8 cellular contexts compared by ENCODE assay signal in the genomic region with DNA sequence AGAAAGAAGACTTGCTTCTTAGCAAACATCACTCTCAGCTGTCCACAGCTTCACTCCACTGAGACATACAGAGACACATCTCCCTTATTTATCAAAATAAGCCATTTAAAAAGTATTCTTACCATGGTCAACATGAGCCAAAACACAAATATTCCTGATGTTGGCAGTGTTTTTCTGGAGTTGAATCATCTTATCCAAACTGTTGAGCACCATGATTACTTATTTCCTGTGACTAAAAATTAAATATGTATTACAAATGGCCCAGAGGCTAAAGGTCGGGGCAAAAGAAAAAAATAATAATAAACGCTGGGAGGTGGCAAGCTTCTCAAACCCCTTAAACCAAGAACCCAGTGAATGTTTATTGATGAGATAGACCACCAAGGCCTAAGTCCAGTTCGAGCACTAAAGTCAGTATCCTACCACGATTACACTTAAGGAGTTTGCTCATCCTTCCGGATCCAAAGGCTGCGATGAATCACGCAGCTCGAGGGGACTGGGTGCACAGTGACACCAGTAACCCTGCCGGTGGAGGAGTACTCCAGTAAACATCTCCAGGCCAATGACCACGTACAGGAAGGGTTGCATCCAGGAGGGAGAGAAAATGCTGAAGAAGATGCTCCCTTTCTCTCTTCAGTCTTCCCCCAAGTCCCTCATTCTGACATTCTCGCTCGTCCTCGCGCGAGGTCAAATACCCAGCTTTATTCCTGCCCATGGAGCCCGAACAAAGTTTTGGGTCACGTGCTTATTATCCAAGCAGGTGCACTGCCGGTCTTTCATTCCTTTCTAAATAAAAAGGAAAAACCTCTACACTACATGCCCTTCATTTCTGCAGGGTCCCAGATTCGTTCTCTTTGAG. TPM values are rescaled to one million over a fixed set of nuclear protein-coding genes. Genes with fewer than 3 reads are reported as not detected.
DNase-seq lines count a peak whose midpoint lies in the region; ATAC-seq and TF ChIP-seq lines count a peak whose summit lies in the region.
"Not testable (repeated sequence)": the region's sequence is repeated elsewhere in the genome, so short reads cannot be mapped to it uniquely, and the experiment has no call there.

No MANE protein-coding gene starts in this region.

- TF ChIP-seq CTCF in PC-3 (conservative IDR thresholded peaks at IDR 0.05; ENCODE audit: low read depth, low read length); fibroblast of lung (conservative IDR thresholded peaks at IDR 0.05 in 1 of 2, IDR thresholded peaks at IDR 0.05 in 1 of 2; ENCODE audit: low read depth in 1 of 2, low read length in 2 of 2): not testable (repeated sequence)

- not testable (repeated sequence) for H3K9me3 Mint-ChIP-seq in stimulated activated effector memory CD8-positive, alpha-beta T cell treated with anti-CD3 and anti-CD28 coated beads, Interleukin-12 subunit alpha, Interleukin-12 subunit beta, amount 100 ng/mL, for 72 hours

- CTCF ChIA-PET in PC-3 (lab: Charles Lee) = not testable (repeated sequence)

- H3K27me3 ChIP-seq in PC-3 (ENCODE audit: low read length); fibroblast of lung (ENCODE audit: control insufficient read depth, insufficient read depth, low read length); mucosa of stomach (ENCODE audit: control insufficient read depth, insufficient read depth, low read length): not testable (repeated sequence)

- peak overlapping the region; percentile 92 for H3K27ac Mint-ChIP-seq in stimulated activated effector memory CD8-positive, alpha-beta T cell treated with anti-CD3 and anti-CD28 coated beads, Interleukin-12 subunit alpha, Interleukin-12 subunit beta, amount 100 ng/mL, for 72 hours

- H3K9me2 ChIP-seq in PC-3 (replicated peaks; ENCODE audit: low read length) = not testable (repeated sequence)

- H3K9ac ChIP-seq in PC-3 (ENCODE audit: low read length) (peak overlapping the region; percentile 78), fibroblast of lung (ENCODE audit: insufficient read depth, low read length) (peak overlapping the region; percentile 77), mucosa of stomach (ENCODE audit: low read length) (peak overlapping the region; percentile 72)

- H3K79me2 ChIP-seq in PC-3 (ENCODE audit: low read length) (peaks cover 28% of the 10 kb centered on the region), fibroblast of lung (ENCODE audit: control insufficient read depth, insufficient read depth, low read length) (peaks cover 11% of the 10 kb centered on the region)

- ATAC-seq in GM21529 (IDR thresholded peaks at IDR 0.05; ENCODE audit: unreplicated experiment) (peak; percentile 23), HG03460 (IDR thresholded peaks at IDR 0.05; ENCODE audit: unreplicated experiment) (peak; percentile 24), PC-3 (peak; percentile 73)
- ATAC-seq in stimulated activated effector memory CD8-positive, alpha-beta T cell treated with anti-CD3 and anti-CD28 coated beads, Interleukin-12 subunit alpha, Interleukin-12 subunit beta, amount 100 ng/mL, for 72 hours = peak; percentile 74

- H4K20me1 ChIP-seq in PC-3 (ENCODE audit: low read length) = peaks cover 18% of the 10 kb centered on the region
- H4K20me1 ChIP-seq in fibroblast of lung (ENCODE audit: control insufficient read depth, extremely low read depth, insufficient read depth, low read length) = not testable (repeated sequence)

- not testable (repeated sequence) for H3F3A ChIP-seq in PC-3 (ENCODE audit: low read length, unreplicated experiment)

- H2AFZ ChIP-seq in PC-3 (ENCODE audit: low read length) (peak overlapping the region; percentile 73), fibroblast of lung (ENCODE audit: low read length) (peak overlapping the region; percentile 49)

- H3K4me3 Mint-ChIP-seq in stimulated activated effector memory CD8-positive, alpha-beta T cell treated with anti-CD3 and anti-CD28 coated beads, Interleukin-12 subunit alpha, Interleukin-12 subunit beta, amount 100 ng/mL, for 72 hours = peak overlapping the region; percentile 89

- H3K4me2 ChIP-seq in PC-3 (ENCODE audit: low read length) (peak overlapping the region; percentile 86), fibroblast of lung (ENCODE audit: extremely low read depth, insufficient read depth, low read length) (peak overlapping the region; percentile 75)

- H3K4me1 Mint-ChIP-seq in stimulated activated effector memory CD8-positive, alpha-beta T cell treated with anti-CD3 and anti-CD28 coated beads, Interleukin-12 subunit alpha, Interleukin-12 subunit beta, amount 100 ng/mL, for 72 hours = peaks cover 23% of the 10 kb centered on the region

- peaks cover 36% of the 10 kb centered on the region for H3K36me3 Mint-ChIP-seq in stimulated activated effector memory CD8-positive, alpha-beta T cell treated with anti-CD3 and anti-CD28 coated beads, Interleukin-12 subunit alpha, Interleukin-12 subunit beta, amount 100 ng/mL, for 72 hours

- peaks cover 17% of the 10 kb centered on the region for H3K36me3 ChIP-seq in PC-3 (ENCODE audit: low read depth, low read length)
- not testable (repeated sequence) for H3K36me3 ChIP-seq in fibroblast of lung (ENCODE audit: control insufficient read depth, insufficient read depth, low read length); mucosa of stomach (ENCODE audit: control insufficient read depth, insufficient read depth, low read length)

- POLR2A ChIA-PET in PC-3 (lab: Charles Lee; ENCODE audit: unreplicated experiment) = not testable (repeated sequence)

- intact Hi-C loops in PC-3 (cut with micrococcal nuclease) = not testable (repeated sequence)

- peaks cover 26% of the 10 kb centered on the region for H3K4me1 ChIP-seq in PC-3 (ENCODE audit: insufficient read depth, low read length)
- H3K4me1 ChIP-seq in fibroblast of lung (ENCODE audit: control insufficient read depth, extremely low read depth, insufficient read depth, low read length); mucosa of stomach (ENCODE audit: control insufficient read depth, insufficient read depth, low read length): not testable (repeated sequence)

- DNase-seq in DMS114 treated with DMSO at 0.1 percent for 48 hours (lab: John Stamatoyannopoulos, UW; ENCODE audit: unreplicated experiment) (peak; percentile 9), PC-3 (peak; percentile 85), fibroblast of lung (ENCODE audit: low read depth in 2 of 2) (peak; percentile 42 to 46)
- peak; percentile 14 for DNase-seq in activated T-helper 9 cell treated with anti-CD3 and anti-CD28 coated beads, Interleukin-2, amount 50 U/mL, for 16 hours (ENCODE audit: low read depth)
- peak; percentile 22 to 68 for DNase-seq in stimulated activated effector memory CD8-positive, alpha-beta T cell treated with anti-CD3 and anti-CD28 coated beads, Interleukin-12 subunit alpha, Interleukin-12 subunit beta, amount 100 ng/mL, for 72 hours (ENCODE audit: low spot score in 2 of 2)

- BruUV-seq in PC-3 (replicated peaks; lab: Mats Ljungman, UMichigan) = TSS peak; percentile 36

- H3K4me3 ChIP-seq in PC-3 (ENCODE audit: low read length) (peak overlapping the region; percentile 81), fibroblast of lung (replicated peaks in 1 of 4; ENCODE audit: control extremely low read depth in 1 of 4, insufficient read depth in 1 of 4, low read depth in 3 of 4, low read length in 4 of 4) (peak overlapping the region; percentile 82 to 94 (median 86)), mucosa of stomach (ENCODE audit: low read length) (peak overlapping the region; percentile 49)

- H3K27ac ChIP-seq in PC-3 (ENCODE audit: low read length) (peak overlapping the region; percentile 78), fibroblast of lung (ENCODE audit: insufficient read depth, low read length) (peak overlapping the region; percentile 57)

- not testable (repeated sequence) for H3K9me3 ChIP-seq in PC-3 (ENCODE audit: low read length); fibroblast of lung (ENCODE audit: control insufficient read depth, insufficient read depth, low read depth, low read length); mucosa of stomach (ENCODE audit: control insufficient read depth, low read length)

RNA-seq across cellular contexts. Expression of gene EFL1, which starts 0.7 kb away (rescaled TPM):
- total RNA-seq in PC-3 (2014; rRNA removed) (12.4 and 14.7 TPM in 2 replicates), fibroblast of lung (21.8 and 29.9 TPM in 2 replicates)
- polyA plus RNA-seq in fibroblast of lung = 19.1 and 22.5 TPM in 2 replicates
- 12.2 and 14.3 TPM in 2 replicates for polyA plus RNA-seq in fibroblast of lung (2012)
- 10.7 and 17.4 TPM in 2 replicates for polyA minus RNA-seq in fibroblast of lung (ENCODE audit: low replicate concordance)

RNA-seq across cellular contexts. Expression of gene SAXO2, which starts 0.8 kb away (rescaled TPM):
- total RNA-seq in PC-3 (2014; rRNA removed) (0.35 and 3.7 TPM in 2 replicates), fibroblast of lung (0.66 and 1.8 TPM in 2 replicates)
- 0.36 and 0.58 TPM in 2 replicates for polyA plus RNA-seq in fibroblast of lung
- 0.32 and 0.71 TPM in 2 replicates for polyA plus RNA-seq in fibroblast of lung (2012)
- not detected in 2 replicates for polyA minus RNA-seq in fibroblast of lung (ENCODE audit: low replicate concordance)

Comparison
In these comparisons a context has a peak if more than half of its experiments do, and no peak if none do; other contexts are left out.
1. Peak in every context shown above with its lines: DNase-seq, ATAC-seq, H3K4me3 ChIP-seq and H3K27ac ChIP-seq.
2. DNase-seq: peak in every context shown above with its lines; median percentile 85 in PC-3; 45 in stimulated activated effector memory CD8-positive, alpha-beta T cell treated with anti-CD3 and anti-CD28 coated beads, Interleukin-12 subunit alpha, Interleukin-12 subunit beta, amount 100 ng/mL, for 72 hours; 44 in fibroblast of lung; 14 in activated T-helper 9 cell treated with anti-CD3 and anti-CD28 coated beads, Interleukin-2, amount 50 U/mL, for 16 hours; 9 in DMS114 treated with DMSO at 0.1 percent for 48 hours.
3. ATAC-seq: peak in every context shown above with its lines; median percentile 74 in stimulated activated effector memory CD8-positive, alpha-beta T cell treated with anti-CD3 and anti-CD28 coated beads, Interleukin-12 subunit alpha, Interleukin-12 subunit beta, amount 100 ng/mL, for 72 hours; 73 in PC-3; 24 in HG03460; 23 in GM21529.